ENCODE assay signal across 25 cellular contexts in genomic region chr17:82432017-82432416, GRCh38.
"Had no signal": no experiment of that assay in that cellular context is flagged by ENCODE, and none has a peak within 500 bp of the region (broad histone marks: within the 10 kb centered on the region; RNA-seq: fewer than 3 reads in every experiment).

No MANE protein-coding gene starts in this region.

- H3K27me3 ChIP-seq: esophagus muscularis mucosa, heart right ventricle, left lung, ovary, right lobe of liver, vagina had no signal

- H3K4me1 Mint-ChIP-seq: nephron had no signal

- H3K4me3 ChIP-seq: esophagus muscularis mucosa, heart right ventricle, left lung, lower lobe of right lung, ovary, right lobe of liver, thoracic aorta, vagina had no signal

- H3K27me3 Mint-ChIP-seq: activated naive CD4-positive, alpha-beta T cell treated with anti-CD3 and anti-CD28 coated beads, Interleukin-2, amount 10 ng/mL, durations not matched to agents 7 days and 5 days; progenitor cell of endocrine pancreas; stimulated activated naive CD8-positive, alpha-beta T cell treated with anti-CD3 and anti-CD28 coated beads, Interleukin-15, Interleukin-2, amounts not matched to agents 100 ng/mL and 50 ng/mL, for 24 hours; type B pancreatic cell had no signal

- H3K9me3 ChIP-seq: esophagus muscularis mucosa, heart right ventricle, left lung, lower lobe of right lung, ovary, right lobe of liver, thoracic aorta, vagina had no signal

- H3K4me3 Mint-ChIP-seq: activated naive CD4-positive, alpha-beta T cell treated with anti-CD3 and anti-CD28 coated beads, Interleukin-2, amount 10 ng/mL, durations not matched to agents 7 days and 5 days; activated T-helper 1 cell treated with anti-CD3 and anti-CD28 coated beads, Interleukin-12 subunit alpha, Interleukin-12 subunit beta, Interleukin-2, Interleukin-4 antibody, amounts not matched to agents 30 ng/mL and 10 ng/mL and 1 ng/mL, durations not matched to agents 14 hours and 24 hours and 36 hours; nephron; stimulated activated naive CD8-positive, alpha-beta T cell treated with anti-CD3 and anti-CD28 coated beads, Interleukin-15, Interleukin-2, amounts not matched to agents 100 ng/mL and 50 ng/mL, for 24 hours; T-helper 2 cell treated with Interferon-gamma antibody and Interleukin-4, amounts not matched to agents 5 μg/mL and 100 μg/mL, for 36 hours; type B pancreatic cell had no signal

- H3K36me3 Mint-ChIP-seq: type B pancreatic cell had no signal

- H3K9me3 Mint-ChIP-seq: activated naive CD4-positive, alpha-beta T cell treated with anti-CD3 and anti-CD28 coated beads, Interleukin-2, amount 10 ng/mL, durations not matched to agents 7 days and 5 days; activated T-helper 1 cell treated with anti-CD3 and anti-CD28 coated beads, Interleukin-12 subunit alpha, Interleukin-12 subunit beta, Interleukin-2, Interleukin-4 antibody, amounts not matched to agents 30 ng/mL and 10 ng/mL and 1 ng/mL, durations not matched to agents 14 hours and 24 hours and 36 hours; nephron; stimulated activated naive CD8-positive, alpha-beta T cell treated with anti-CD3 and anti-CD28 coated beads, Interleukin-15, Interleukin-2, amounts not matched to agents 100 ng/mL and 50 ng/mL, for 24 hours; T-helper 2 cell treated with Interferon-gamma antibody and Interleukin-4, amounts not matched to agents 5 μg/mL and 100 μg/mL, for 36 hours; type B pancreatic cell had no signal

- H3K36me3 ChIP-seq: ovary, right lobe of liver, thoracic aorta had no signal

- H3K27ac Mint-ChIP-seq: activated naive CD4-positive, alpha-beta T cell treated with anti-CD3 and anti-CD28 coated beads, Interleukin-2, amount 10 ng/mL, durations not matched to agents 7 days and 5 days; activated T-helper 1 cell treated with anti-CD3 and anti-CD28 coated beads, Interleukin-12 subunit alpha, Interleukin-12 subunit beta, Interleukin-2, Interleukin-4 antibody, amounts not matched to agents 30 ng/mL and 10 ng/mL and 1 ng/mL, durations not matched to agents 14 hours and 24 hours and 36 hours; nephron; stimulated activated naive CD8-positive, alpha-beta T cell treated with anti-CD3 and anti-CD28 coated beads, Interleukin-15, Interleukin-2, amounts not matched to agents 100 ng/mL and 50 ng/mL, for 24 hours; T-helper 2 cell treated with Interferon-gamma antibody and Interleukin-4, amounts not matched to agents 5 μg/mL and 100 μg/mL, for 36 hours; type B pancreatic cell had no signal

- H3K4me1 ChIP-seq: esophagus muscularis mucosa, left lung, lower lobe of right lung, vagina had no signal

- DNase-seq: activated CD4-positive, alpha-beta T cell treated with anti-CD3 and anti-CD28 coated beads for 4 hours; activated CD4-positive, alpha-beta T cell treated with anti-CD3 and anti-CD28 coated beads, Interleukin-2, amount 50 U/mL, for 48 hours; activated CD8-positive, alpha-beta memory T cell treated with anti-CD3 and anti-CD28 coated beads for 24 hours; activated gamma-delta T cell; activated naive CD4-positive, alpha-beta T cell treated with anti-CD3 and anti-CD28 coated beads, Interleukin-2, amount 10 ng/mL, durations not matched to agents 7 days and 5 days; activated T-cell treated with anti-CD3 and anti-CD28 coated beads, Interleukin-2, amount 50 U/mL, for 1 hour; amniotic stem cell; caudate nucleus; foreskin melanocyte; heart right ventricle; lower lobe of right lung; mesenchymal stem cell; ovary; right lobe of liver; stimulated activated CD4-positive, alpha-beta T cell treated with anti-CD3 and anti-CD28 coated beads, Interleukin-4, amount 100 ng/mL, for 1 hour had no signal

- H3K27ac ChIP-seq: esophagus muscularis mucosa, heart right ventricle, left lung, lower lobe of right lung, ovary, right lobe of liver, thoracic aorta, vagina had no signal
